15 cellular contexts compared by ENCODE assay signal in genomic region chr7:98174334-98175259, GRCh38. TPM values are rescaled to one million over a fixed set of nuclear protein-coding genes. Genes with fewer than 3 reads are reported as not detected.
DNase-seq lines count a peak whose midpoint lies in the region; ATAC-seq and TF ChIP-seq lines count a peak whose summit lies in the region.
"Had no signal": no experiment of that assay in that cellular context is flagged by ENCODE, and none has a peak within 500 bp of the region (broad histone marks: within the 10 kb centered on the region; RNA-seq: fewer than 3 reads in every experiment).

No MANE protein-coding gene starts in this region.

- H3K27me3 ChIP-seq in skeletal muscle tissue (ENCODE audit: control insufficient read depth in 3 of 3, insufficient read depth in 3 of 3, low read length in 3 of 3), result no peaks in the 10 kb centered on the region
- H3K27me3 ChIP-seq: Peyer's patch had no signal

- H3K9ac ChIP-seq in skeletal muscle tissue (ENCODE audit: low read depth in 1 of 3, low read length in 3 of 3), result peak overlapping the region in 1 of 3 donors; percentile 20
- H3K9ac ChIP-seq: parathyroid adenoma had no signal

- peaks cover 27 to 47% (median 47%) of the 10 kb centered on the region in 3 donors for H3K4me1 ChIP-seq in skeletal muscle tissue (ENCODE audit: control insufficient read depth in 3 of 3, insufficient read depth in 3 of 3, low read length in 3 of 3)
- H3K4me1 ChIP-seq: parathyroid adenoma, Peyer's patch had no signal

- peaks cover 7 to 16% (median 11%) of the 10 kb centered on the region in 3 donors for H3K36me3 ChIP-seq in skeletal muscle tissue (ENCODE audit: control insufficient read depth in 3 of 3, insufficient read depth in 3 of 3, low read length in 3 of 3)

- no peak for ATAC-seq in T-helper 17 cell
- ATAC-seq in GM18519 (IDR thresholded peaks at IDR 0.05; ENCODE audit: low FRiP score, unreplicated experiment), result no peak
- no peak for ATAC-seq in GM21529 (IDR thresholded peaks at IDR 0.05; ENCODE audit: unreplicated experiment)

- no peak for DNase-seq in T-helper 17 cell
- peak in 27 of 51 donors; percentile 11 to 81 (median 34) for DNase-seq in hypothalamus (lab: John Stamatoyannopoulos, UW)
- DNase-seq in erythroblast (lab: John Stamatoyannopoulos, UW), result no peak
- DNase-seq: activated CD8-positive, alpha-beta memory T cell treated with anti-CD3 and anti-CD28 coated beads for 24 hours; DMS 273 treated with DMSO at 0.1 percent for 48 hours; NCI-H1105 treated with DMSO at 0.1 percent for 48 hours; Peyer's patch; SW 1271 had no signal

- H3K4me3 Mint-ChIP-seq in T-helper 17 cell, result no peak overlapping the region

- peaks cover 5% of the 10 kb centered on the region for H3K4me1 Mint-ChIP-seq in T-helper 17 cell

- peaks cover 6% of the 10 kb centered on the region for H3K36me3 Mint-ChIP-seq in T-helper 17 cell (ENCODE audit: low read depth)

- H3K9me3 ChIP-seq in T-helper 17 cell (ENCODE audit: control insufficient read depth, low read length, poor library complexity, severe bottlenecking) (no peaks in the 10 kb centered on the region), skeletal muscle tissue (ENCODE audit: control insufficient read depth in 3 of 3, low read length in 3 of 3) (no peaks in the 10 kb centered on the region)
- H3K9me3 ChIP-seq: Peyer's patch had no signal

- peak; percentile 48; the same call in 1 of the 2 replicates for TF ChIP-seq CTCF in LNCAP (IDR thresholded peaks at IDR 0.05)

- peak overlapping the region; percentile 29 for H3K27ac Mint-ChIP-seq in T-helper 17 cell
- H3K27ac Mint-ChIP-seq: activated T-helper 2 cell treated with anti-CD3 and anti-CD28 coated beads, Interferon-gamma antibody, Interleukin-2, Interleukin-4, amounts not matched to agents 10 μg/mL and 5 μg/mL and 100 μg/mL, durations not matched to agents 14 hours and 24 hours and 36 hours had no signal

- no peak for TF ChIP-seq POLR2A in erythroblast (IDR thresholded peaks at IDR 0.05; ENCODE audit: low read length)

- H3K27ac ChIP-seq in skeletal muscle tissue (ENCODE audit: low read depth, low read length), result peak overlapping the region; percentile 64
- H3K27ac ChIP-seq: epithelial cell of prostate, parathyroid adenoma, Peyer's patch had no signal

- H3K4me3 ChIP-seq in skeletal muscle tissue (ENCODE audit: low read length in 3 of 3), result peak overlapping the region in 1 of 3 donors; percentile 25
- H3K4me3 ChIP-seq: Peyer's patch had no signal

- H3K27me3 Mint-ChIP-seq in T-helper 17 cell, result no peaks in the 10 kb centered on the region

RNA-seq across cellular contexts. Expression of gene BHLHA15, which starts 36.6 kb away (rescaled TPM):
- total RNA-seq in T-helper 17 cell, result not detected
- total RNA-seq in skeletal muscle tissue, result not detected

Comparison
In these comparisons a context has a peak if more than half of its experiments do, and no peak if none do; other contexts are left out.
1. DNase-seq: peak in hypothalamus (27 of 51); none in T-helper 17 cell (0 of 3) and erythroblast (0 of 2).